Comparison of ENCODE assay signal across 9 cellular contexts in genomic region chr14:22852599-22852939, GRCh38. TPM values are rescaled to one million over a fixed set of nuclear protein-coding genes. Genes with fewer than 3 reads are reported as not detected.
DNase-seq lines count a peak whose midpoint lies in the region; ATAC-seq, FAIRE-seq and TF ChIP-seq lines count a peak whose summit lies in the region.
"Had no signal": no experiment of that assay in that cellular context is flagged by ENCODE, and none has a peak within 500 bp of the region (broad histone marks: within the 10 kb centered on the region; RNA-seq: fewer than 3 reads in every experiment).

No MANE protein-coding gene starts in this region.

- TF ChIP-seq CTCF in brain microvascular endothelial cell (IDR thresholded peaks at IDR 0.05; ENCODE audit: low read depth, low read length, missing control alignments) (no peak), vagina (IDR thresholded peaks at IDR 0.05) (no peak), D721Med (IDR thresholded peaks at IDR 0.05; ENCODE audit: insufficient read depth, missing control alignments) (no peak)

- no peak for FAIRE-seq in D721Med (lab: Jason Lieb, UNC)
- FAIRE-seq: endometrium had no signal

- no peak overlapping the region for H3K4me3 ChIP-seq in brain microvascular endothelial cell (ENCODE audit: low read depth, low read length)
- H3K4me3 ChIP-seq in muscle layer of duodenum (ENCODE audit: low read depth in 1 of 2, low read length in 2 of 2), result peak overlapping the region in 1 of 2 donors; percentile 34
- no peak overlapping the region for H3K4me3 ChIP-seq in vagina

- H3K27ac Mint-ChIP-seq in activated naive CD4-positive, alpha-beta T cell treated with anti-CD3 and anti-CD28 coated beads for 36 hours, result peak overlapping the region; percentile 84

- H3K9me3 ChIP-seq in muscle layer of duodenum (ENCODE audit: control insufficient read depth in 1 of 2, low read length in 2 of 2) (no peaks in the 10 kb centered on the region), vagina (no peaks in the 10 kb centered on the region)

- peaks cover 2% of the 10 kb centered on the region for H3K36me3 ChIP-seq in brain microvascular endothelial cell (replicated peaks)
- H3K36me3 ChIP-seq in muscle layer of duodenum (ENCODE audit: control insufficient read depth in 1 of 2, insufficient read depth in 2 of 2, low read length in 2 of 2), result peaks cover 0 to 5% of the 10 kb centered on the region in 2 donors
- H3K36me3 ChIP-seq in vagina, result no peaks in the 10 kb centered on the region

- ATAC-seq in HG03565 (IDR thresholded peaks at IDR 0.05; ENCODE audit: unreplicated experiment), result no peak

- H3K4me1 Mint-ChIP-seq in activated naive CD4-positive, alpha-beta T cell treated with anti-CD3 and anti-CD28 coated beads for 36 hours (ENCODE audit: low read depth), result peaks cover 20% of the 10 kb centered on the region

- H3K9me3 Mint-ChIP-seq in activated naive CD4-positive, alpha-beta T cell treated with anti-CD3 and anti-CD28 coated beads for 36 hours, result no peaks in the 10 kb centered on the region

- no peaks in the 10 kb centered on the region for H3K27me3 ChIP-seq in brain microvascular endothelial cell (replicated peaks)
- H3K27me3 ChIP-seq in muscle layer of duodenum (ENCODE audit: low read depth, low read length), result no peaks in the 10 kb centered on the region
- H3K27me3 ChIP-seq in vagina, result no peaks in the 10 kb centered on the region

- no peak for DNase-seq in activated naive CD4-positive, alpha-beta T cell treated with anti-CD3 and anti-CD28 coated beads for 36 hours
- DNase-seq in activated naive CD4-positive, alpha-beta T cell treated with Interleukin-2 at 50 U/mL for 16 hours, result no peak
- DNase-seq in brain microvascular endothelial cell, result no peak
- no peak for DNase-seq in vagina (ENCODE audit: extremely low spot score in 2 of 2)
- no peak for DNase-seq in Kasumi-1 (lab: John Stamatoyannopoulos, UW)
- DNase-seq in D721Med (ENCODE audit: insufficient read length, low spot score), result no peak

- TF ChIP-seq POLR2A in vagina (IDR thresholded peaks at IDR 0.05), result no peak

- CTCF ChIA-PET in activated naive CD4-positive, alpha-beta T cell treated with anti-CD3 and anti-CD28 coated beads for 36 hours (lab: Charles Lee), result interaction anchor here (0.6 to 15.0 kb wide), 37 partner anchors 9 to 965 kb away, joined by 3 to 212 read pairs (median 6); partner anchors contain the start of genes DAD1, LRP10, MMP14 and MRPL52

- H3K4me1 ChIP-seq in muscle layer of duodenum (ENCODE audit: control insufficient read depth in 1 of 2, insufficient read depth in 2 of 2, low read length in 2 of 2) (peaks cover 22 to 54% of the 10 kb centered on the region in 2 donors), vagina (peaks cover 58% of the 10 kb centered on the region)

- intact Hi-C loops in activated naive CD4-positive, alpha-beta T cell treated with anti-CD3 and anti-CD28 coated beads for 36 hours (cut with micrococcal nuclease), result loop anchor here (2.0 to 10.0 kb wide), 6 partner anchors 140 to 988 kb away; no protein-coding TSS in a partner anchor
- intact Hi-C loops in vagina (cut with DNase I), result loop anchor here (10.0 kb wide), 1 partner anchor 298 kb away; no protein-coding TSS in a partner anchor

- no peaks in the 10 kb centered on the region for H3K27me3 Mint-ChIP-seq in activated naive CD4-positive, alpha-beta T cell treated with anti-CD3 and anti-CD28 coated beads for 36 hours (ENCODE audit: low read depth)

- no peaks in the 10 kb centered on the region for H3K36me3 Mint-ChIP-seq in activated naive CD4-positive, alpha-beta T cell treated with anti-CD3 and anti-CD28 coated beads for 36 hours (ENCODE audit: low read depth)

- no peak overlapping the region for H3K4me3 Mint-ChIP-seq in activated naive CD4-positive, alpha-beta T cell treated with anti-CD3 and anti-CD28 coated beads for 36 hours

- H3K27ac ChIP-seq in brain microvascular endothelial cell (peak overlapping the region; percentile 32), muscle layer of duodenum (ENCODE audit: low read length) (peak overlapping the region; percentile 63), vagina (peak overlapping the region; percentile 96)

- in situ Hi-C loops in brain microvascular endothelial cell (cut with HindIII; ENCODE audit: low pct_ligation_motif_present, low sequenced_read_pairs), result no loop called here

RNA-seq across cellular contexts. Expression of gene MMP14, which starts 16.2 kb away (rescaled TPM):
- 1 to 10 TPM; 1.3 to 2.1 TPM for total RNA-seq in activated naive CD4-positive, alpha-beta T cell treated with anti-CD3 and anti-CD28 coated beads for 36 hours
- 187 TPM for total RNA-seq in vagina

RNA-seq across cellular contexts. Expression of gene LRP10, which starts 19.0 kb away (rescaled TPM):
- total RNA-seq in activated naive CD4-positive, alpha-beta T cell treated with anti-CD3 and anti-CD28 coated beads for 36 hours, result 10 to 100 TPM; 71.9 to 75.2 TPM
- total RNA-seq in vagina, result 137 TPM

RNA-seq across cellular contexts. Expression of gene MRPL52, which starts 22.9 kb away (rescaled TPM):
- total RNA-seq in activated naive CD4-positive, alpha-beta T cell treated with anti-CD3 and anti-CD28 coated beads for 36 hours, result 100 to 1,000 TPM; 170 TPM
- total RNA-seq in vagina, result 68.0 TPM

RNA-seq across cellular contexts. Expression of gene REM2, which starts 30.5 kb away (rescaled TPM):
- under 1 TPM; 0.69 to 0.74 TPM for total RNA-seq in activated naive CD4-positive, alpha-beta T cell treated with anti-CD3 and anti-CD28 coated beads for 36 hours
- total RNA-seq in vagina, result 3.9 TPM

RNA-seq across cellular contexts. Expression of gene SLC7A7, which starts 37.3 kb away (rescaled TPM):
- 1 to 10 TPM in 1 of 2 experiments, under 1 TPM in 1; 0.40 to 1.1 TPM for total RNA-seq in activated naive CD4-positive, alpha-beta T cell treated with anti-CD3 and anti-CD28 coated beads for 36 hours
- total RNA-seq in vagina, result 7.4 TPM

Comparison
In these comparisons a context has a peak if more than half of its experiments do, and no peak if none do; other contexts are left out.
1. H3K27ac ChIP-seq: peak in every context shown above with its lines; median percentile 96 in vagina; 63 in muscle layer of duodenum; 32 in brain microvascular endothelial cell.
2. RNA of gene MMP14, which starts 16.2 kb away (total RNA-seq): 187 TPM in vagina (single experiment); 1.3 to 2.1 TPM in activated naive CD4-positive, alpha-beta T cell treated with anti-CD3 and anti-CD28 coated beads for 36 hours; every median in the first group is over 10 times any median in the second.